Comparison of ENCODE assay signal across 8 cellular contexts in the genomic region with DNA sequence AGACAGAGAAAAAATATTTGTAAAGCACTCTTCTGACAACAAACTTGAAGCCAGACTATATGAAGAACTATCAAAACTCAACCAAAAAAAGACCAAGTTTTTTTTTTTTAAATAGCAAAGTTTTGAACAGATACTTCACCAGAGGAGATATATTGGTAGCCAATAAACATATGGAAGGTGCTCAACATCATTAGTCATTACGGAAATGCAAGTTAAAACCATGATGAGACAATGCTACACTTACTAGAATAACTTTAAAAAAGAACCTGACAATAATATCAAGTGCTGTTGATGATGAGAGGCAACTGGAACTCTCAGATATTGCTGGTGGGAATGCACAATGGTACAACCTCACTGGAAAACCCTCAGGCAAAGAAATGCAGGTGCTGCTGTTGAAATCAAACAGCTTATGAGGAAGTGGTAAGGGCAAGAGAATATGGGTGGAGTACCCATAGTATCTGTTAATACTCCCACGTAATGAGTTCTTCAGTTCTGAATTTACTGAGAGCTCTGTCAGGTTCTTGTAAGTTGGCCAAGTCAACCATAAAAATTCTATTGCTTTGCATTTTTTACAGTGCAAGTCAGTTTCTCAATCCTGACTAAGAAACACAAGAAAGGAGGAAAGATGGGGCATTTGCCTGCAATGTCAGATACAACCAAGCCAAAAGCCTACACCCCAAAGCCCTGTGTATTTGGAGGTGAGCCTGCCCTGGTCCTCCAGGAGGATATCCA.
A peak's percentile ranks its signal among the peaks of the same experiment; 100 is the strongest.
DNase-seq lines count a peak whose midpoint lies in the region; ATAC-seq and TF ChIP-seq lines count a peak whose summit lies in the region.

No MANE protein-coding gene starts in this region.

- TF ChIP-seq CTCF in CD14-positive monocyte (IDR thresholded peaks at IDR 0.05): no peak

- peaks cover 0 to 6% (median 5%) of the 10 kb centered on the region in 7 donors for H3K9me3 Mint-ChIP-seq in CD14-positive monocyte
- no peaks in the 10 kb centered on the region for H3K9me3 Mint-ChIP-seq in activated naive CD8-positive, alpha-beta T cell (ENCODE audit: low read depth)
- no peaks in the 10 kb centered on the region for H3K9me3 Mint-ChIP-seq in stimulated activated naive CD8-positive, alpha-beta T cell treated with anti-CD3 and anti-CD28 coated beads, Interleukin-15, Interleukin-2, amounts not matched to agents 100 ng/mL and 50 ng/mL, for 24 hours

- no peak overlapping the region for H3K4me3 Mint-ChIP-seq in CD14-positive monocyte
- H3K4me3 Mint-ChIP-seq in activated naive CD8-positive, alpha-beta T cell: peak overlapping the region; percentile 14
- H3K4me3 Mint-ChIP-seq in stimulated activated naive CD8-positive, alpha-beta T cell treated with anti-CD3 and anti-CD28 coated beads, Interleukin-15, Interleukin-2, amounts not matched to agents 100 ng/mL and 50 ng/mL, for 24 hours: no peak overlapping the region

- peak; percentile 93 for ATAC-seq in GM19395 (IDR thresholded peaks at IDR 0.05; ENCODE audit: unreplicated experiment)
- peak; percentile 80 for ATAC-seq in HG03457 (IDR thresholded peaks at IDR 0.05; ENCODE audit: unreplicated experiment)

- H3K36me3 Mint-ChIP-seq in CD14-positive monocyte: peaks cover 0 to 2% of the 10 kb centered on the region in 2 donors
- H3K36me3 Mint-ChIP-seq in activated naive CD8-positive, alpha-beta T cell: no peaks in the 10 kb centered on the region
- no peaks in the 10 kb centered on the region for H3K36me3 Mint-ChIP-seq in stimulated activated naive CD8-positive, alpha-beta T cell treated with anti-CD3 and anti-CD28 coated beads, Interleukin-15, Interleukin-2, amounts not matched to agents 100 ng/mL and 50 ng/mL, for 24 hours (ENCODE audit: low read depth)

- DNase-seq in CD14-positive monocyte (ENCODE audit: low spot score) (no peak), SW 1271 (lab: John Stamatoyannopoulos, UW) (no peak), amygdala (lab: John Stamatoyannopoulos, UW) (no peak), DMS79 treated with DMSO at 0.1 percent for 48 hours (lab: John Stamatoyannopoulos, UW) (no peak)

- peak overlapping the region; percentile 56 to 80 (median 73) for H3K27ac Mint-ChIP-seq in CD14-positive monocyte
- H3K27ac Mint-ChIP-seq in activated naive CD8-positive, alpha-beta T cell: peak overlapping the region; percentile 22
- peak overlapping the region; percentile 32 for H3K27ac Mint-ChIP-seq in stimulated activated naive CD8-positive, alpha-beta T cell treated with anti-CD3 and anti-CD28 coated beads, Interleukin-15, Interleukin-2, amounts not matched to agents 100 ng/mL and 50 ng/mL, for 24 hours

- H3K27me3 Mint-ChIP-seq in CD14-positive monocyte (ENCODE audit: low read depth in 3 of 3): no peaks in the 10 kb centered on the region
- H3K27me3 Mint-ChIP-seq in activated naive CD8-positive, alpha-beta T cell: no peaks in the 10 kb centered on the region
- H3K27me3 Mint-ChIP-seq in stimulated activated naive CD8-positive, alpha-beta T cell treated with anti-CD3 and anti-CD28 coated beads, Interleukin-15, Interleukin-2, amounts not matched to agents 100 ng/mL and 50 ng/mL, for 24 hours: no peaks in the 10 kb centered on the region

- peaks cover 36% of the 10 kb centered on the region for H3K4me1 Mint-ChIP-seq in CD14-positive monocyte
- H3K4me1 Mint-ChIP-seq in activated naive CD8-positive, alpha-beta T cell (ENCODE audit: low read depth): peaks cover 44% of the 10 kb centered on the region
- peaks cover 32% of the 10 kb centered on the region for H3K4me1 Mint-ChIP-seq in stimulated activated naive CD8-positive, alpha-beta T cell treated with anti-CD3 and anti-CD28 coated beads, Interleukin-15, Interleukin-2, amounts not matched to agents 100 ng/mL and 50 ng/mL, for 24 hours (ENCODE audit: low read depth)

- intact Hi-C loops in CD14-positive monocyte (cut with micrococcal nuclease): loop anchor here in 1 of 2 donors (5.0 kb wide), 1 partner anchor 82 kb away; no protein-coding TSS in a partner anchor

Comparison
In these comparisons a context has a peak if more than half of its experiments do, and no peak if none do; other contexts are left out.
1. H3K27ac Mint-ChIP-seq: peak in every context shown above with its lines; median percentile 73 in CD14-positive monocyte; 32 in stimulated activated naive CD8-positive, alpha-beta T cell treated with anti-CD3 and anti-CD28 coated beads, Interleukin-15, Interleukin-2, amounts not matched to agents 100 ng/mL and 50 ng/mL, for 24 hours; 22 in activated naive CD8-positive, alpha-beta T cell.